Comparison of ENCODE assay signal across 23 cellular contexts in the genomic region with DNA sequence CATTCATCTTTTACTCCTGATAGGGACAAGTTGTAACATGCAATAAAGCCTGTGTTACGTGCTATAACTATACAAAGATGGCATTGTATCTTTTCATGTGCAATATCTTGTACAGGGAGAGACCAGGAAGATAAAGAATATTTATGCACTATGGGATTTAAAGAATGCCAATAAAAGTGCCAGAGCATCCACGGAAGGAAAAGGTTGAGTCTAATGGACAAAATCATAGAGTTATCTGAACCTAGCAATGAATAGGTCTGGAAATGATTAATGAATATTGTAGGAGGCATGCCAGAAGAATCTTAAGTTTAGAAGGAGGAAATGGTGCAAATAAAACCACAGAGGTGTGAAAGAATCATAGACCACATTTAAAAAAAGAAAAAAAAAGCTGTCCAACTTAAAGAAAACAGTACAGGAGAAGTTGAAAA.
DNase-seq lines count a peak whose midpoint lies in the region; ATAC-seq, FAIRE-seq and TF ChIP-seq lines count a peak whose summit lies in the region.
"Had no signal": no experiment of that assay in that cellular context is flagged by ENCODE, and none has a peak within 500 bp of the region (broad histone marks: within the 10 kb centered on the region; RNA-seq: fewer than 3 reads in every experiment).

No MANE protein-coding gene starts in this region.

- H3K4me1 ChIP-seq in A549 (peaks cover 19% of the 10 kb centered on the region), stomach (peaks cover 0 to 5% (median 0%) of the 10 kb centered on the region in 4 donors)
- H3K4me1 ChIP-seq: lower lobe of right lung, prostate gland had no signal

- H3K9me3 ChIP-seq in A549 (no peaks in the 10 kb centered on the region), stomach (no peaks in the 10 kb centered on the region)
- H3K9me3 ChIP-seq: lower lobe of right lung, prostate gland had no signal

- CTCF ChIA-PET in A549 (lab: Yijun Ruan, JAX), result no interaction called here
- CTCF ChIA-PET in Calu3 (lab: Charles Lee), result no interaction called here
- CTCF ChIA-PET in T-cell (lab: Charles Lee), result no interaction called here

- no peak for TF ChIP-seq RAD21 in A549 (conservative IDR thresholded peaks at IDR 0.05 in 1 of 2, IDR thresholded peaks at IDR 0.05 in 1 of 2)

- H3K4me2 ChIP-seq in A549, result peak overlapping the region; percentile 60

- TF ChIP-seq CTCF in A549 (IDR thresholded peaks at IDR 0.05) (no peak), Calu3 (IDR thresholded peaks at IDR 0.05; ENCODE audit: unreplicated experiment) (no peak), kidney epithelial cell (IDR thresholded peaks at IDR 0.05; ENCODE audit: insufficient read depth, low read length, poor library complexity, severe bottlenecking) (no peak), stomach (IDR thresholded peaks at IDR 0.05) (no peak), endothelial cell (IDR thresholded peaks at IDR 0.05; ENCODE audit: unreplicated experiment) (no peak)

- H3K9me3 Mint-ChIP-seq in Calu3 (ENCODE audit: low read depth, unreplicated experiment) (no peaks in the 10 kb centered on the region), T-cell (peaks cover 0 to 3% (median 0%) of the 10 kb centered on the region in 3 donors), endothelial cell (ENCODE audit: unreplicated experiment) (no peaks in the 10 kb centered on the region)

- TF ChIP-seq POLR2A in A549 (IDR thresholded peaks at IDR 0.05; ENCODE audit: low read length) (no peak), stomach (IDR thresholded peaks at IDR 0.05) (no peak)

- WGBS in A549 (ENCODE audit: missing lambda C conversion rate), result 9% methylated on average over 2 of the region's 2 CpGs
- 18 to 33% (median 23%) methylated on average over 2 of the region's 2 CpGs for WGBS in stomach, 5 donors

- ATAC-seq in A549 (peak in 1 of 2 experiments; percentile 76; a peak in 4 of 6 replicates), T-cell (replicated peaks in 1 of 4) (peak in 2 of 4 experiments; percentile 43 to 60)
- ATAC-seq: natural killer cell treated with Interleukin-12 subunit alpha and Interleukin-12 subunit beta and Interleukin-15 and Interleukin-18, amount 100 ng/mL, for 72 hours had no signal

- intact Hi-C loops in Calu3 (cut with micrococcal nuclease; ENCODE audit: unreplicated experiment), result loop anchor here (5.0 kb wide), 1 partner anchor 98 kb away; no protein-coding TSS in a partner anchor
- intact Hi-C loops in stomach (cut with DNase I; ENCODE audit: low total_unique reads), result no loop called here

- H3K4me3 ChIP-seq in A549 (no peak overlapping the region), kidney epithelial cell (ENCODE audit: low read depth, low read length) (no peak overlapping the region), stomach (no peak overlapping the region)
- H3K4me3 ChIP-seq: lower lobe of right lung, Peyer's patch, prostate gland had no signal

- TF ChIP-seq EP300 in A549 (IDR thresholded peaks at IDR 0.05) (no peak), stomach (IDR thresholded peaks at IDR 0.05) (no peak)

- no peaks in the 10 kb centered on the region for H3K27me3 Mint-ChIP-seq in Calu3 (ENCODE audit: unreplicated experiment)
- H3K27me3 Mint-ChIP-seq in T-cell, result no peaks in the 10 kb centered on the region
- H3K27me3 Mint-ChIP-seq in endothelial cell (ENCODE audit: unreplicated experiment), result no peaks in the 10 kb centered on the region
- H3K27me3 Mint-ChIP-seq: natural killer cell treated with Interleukin-12 subunit alpha and Interleukin-12 subunit beta and Interleukin-15 and Interleukin-18, amount 100 ng/mL, for 72 hours had no signal

- DNase-seq in A549 (ENCODE audit: low read depth in 1 of 2, low spot score in 1 of 2), result peak in 1 of 2 experiments; percentile 73
- no peak for DNase-seq in Calu3
- no peak for DNase-seq in T-cell
- peak; percentile 38 for DNase-seq in kidney epithelial cell (ENCODE audit: low read depth)
- DNase-seq in stomach, result no peak
- no peak for DNase-seq in NOMO-1 treated with DMSO at 0.1 percent for 48 hours (lab: John Stamatoyannopoulos, UW; ENCODE audit: unreplicated experiment)
- no peak for DNase-seq in endothelial cell (ENCODE audit: low spot score)
- DNase-seq in HPDE6-E6E7 (ENCODE audit: extremely low spot score), result no peak
- DNase-seq: activated effector memory CD4-positive, alpha-beta T cell treated with Interleukin-2 at 50 U/mL for 16 hours; anterior cingulate cortex; DMS 273 treated with DMSO at 0.1 percent for 48 hours; KBM-7; lower lobe of right lung; NCI-H1048; NCI-H2081 treated with DMSO at 0.1 percent for 48 hours; NCI-H526; Peyer's patch had no signal

- H3K36me3 Mint-ChIP-seq in Calu3 (ENCODE audit: insufficient read depth, unreplicated experiment), result peaks cover 4% of the 10 kb centered on the region
- H3K36me3 Mint-ChIP-seq in T-cell, result no peaks in the 10 kb centered on the region
- H3K36me3 Mint-ChIP-seq in endothelial cell (ENCODE audit: low read depth, unreplicated experiment), result no peaks in the 10 kb centered on the region
- H3K36me3 Mint-ChIP-seq: natural killer cell treated with Interleukin-12 subunit alpha and Interleukin-12 subunit beta and Interleukin-15 and Interleukin-18, amount 100 ng/mL, for 72 hours had no signal

- H3K4me3 Mint-ChIP-seq in Calu3 (ENCODE audit: low read depth, unreplicated experiment) (no peak overlapping the region), T-cell (peak overlapping the region; percentile 3 to 29 (median 21)), endothelial cell (ENCODE audit: unreplicated experiment) (no peak overlapping the region)
- H3K4me3 Mint-ChIP-seq: natural killer cell treated with Interleukin-12 subunit alpha and Interleukin-12 subunit beta and Interleukin-15 and Interleukin-18, amount 100 ng/mL, for 72 hours had no signal

- peak overlapping the region; percentile 62 to 72 for H3K27ac ChIP-seq in A549
- H3K27ac ChIP-seq in stomach, result peak overlapping the region in 1 of 5 donors; percentile 41
- H3K27ac ChIP-seq: HL-60, lower lobe of right lung, prostate gland had no signal

- BruUV-seq in Calu3 (replicated peaks; lab: Mats Ljungman, UMichigan), result no TSS peak

- peaks cover 13% of the 10 kb centered on the region for H3K4me1 Mint-ChIP-seq in Calu3 (ENCODE audit: low read depth, unreplicated experiment)
- H3K4me1 Mint-ChIP-seq in T-cell, result peaks cover 12 to 25% (median 23%) of the 10 kb centered on the region in 3 donors
- no peaks in the 10 kb centered on the region for H3K4me1 Mint-ChIP-seq in endothelial cell (ENCODE audit: unreplicated experiment)

- peak; percentile 49 for FAIRE-seq in A549 (lab: Jason Lieb, UNC)
- FAIRE-seq: endometrium, frontal cortex, H1 had no signal

- POLR2A ChIA-PET in A549 (lab: Yijun Ruan, JAX) (no interaction called here), T-cell (lab: Charles Lee) (no interaction called here)

- peak overlapping the region; percentile 64 for H3K27ac Mint-ChIP-seq in Calu3 (ENCODE audit: unreplicated experiment)
- peak overlapping the region; percentile 26 to 69 for H3K27ac Mint-ChIP-seq in T-cell
- no peak overlapping the region for H3K27ac Mint-ChIP-seq in endothelial cell (ENCODE audit: unreplicated experiment)
- H3K27ac Mint-ChIP-seq: natural killer cell treated with Interleukin-12 subunit alpha and Interleukin-12 subunit beta and Interleukin-15 and Interleukin-18, amount 100 ng/mL, for 72 hours had no signal

- H3K36me3 ChIP-seq in kidney epithelial cell (ENCODE audit: control insufficient read depth, insufficient read depth, low read length) (no peaks in the 10 kb centered on the region), stomach (no peaks in the 10 kb centered on the region)
- H3K36me3 ChIP-seq: lower lobe of right lung, Peyer's patch, prostate gland had no signal

- H3K27me3 ChIP-seq in kidney epithelial cell (ENCODE audit: control insufficient read depth, insufficient read depth, low read length) (no peaks in the 10 kb centered on the region), stomach (no peaks in the 10 kb centered on the region)
- H3K27me3 ChIP-seq: Peyer's patch had no signal

TF ChIP-seq in A549, 52 proteins besides CTCF, POLR2A, EP300 and RAD21:
- TF ChIP-seq REST (IDR thresholded peaks at IDR 0.05) (no peak), GATA3 (IDR thresholded peaks at IDR 0.05; ENCODE audit: borderline replicate concordance) (peak; percentile 56; the same call in 1 of the 2 replicates)
TF ChIP-seq in A549: peak in this region for 1.

Comparison
In these comparisons a context has a peak if more than half of its experiments do, and no peak if none do; other contexts are left out.
1. H3K4me3 Mint-ChIP-seq: peak in T-cell (3 of 3); none in Calu3 (single experiment) and endothelial cell (single experiment).